In the genomic region with DNA sequence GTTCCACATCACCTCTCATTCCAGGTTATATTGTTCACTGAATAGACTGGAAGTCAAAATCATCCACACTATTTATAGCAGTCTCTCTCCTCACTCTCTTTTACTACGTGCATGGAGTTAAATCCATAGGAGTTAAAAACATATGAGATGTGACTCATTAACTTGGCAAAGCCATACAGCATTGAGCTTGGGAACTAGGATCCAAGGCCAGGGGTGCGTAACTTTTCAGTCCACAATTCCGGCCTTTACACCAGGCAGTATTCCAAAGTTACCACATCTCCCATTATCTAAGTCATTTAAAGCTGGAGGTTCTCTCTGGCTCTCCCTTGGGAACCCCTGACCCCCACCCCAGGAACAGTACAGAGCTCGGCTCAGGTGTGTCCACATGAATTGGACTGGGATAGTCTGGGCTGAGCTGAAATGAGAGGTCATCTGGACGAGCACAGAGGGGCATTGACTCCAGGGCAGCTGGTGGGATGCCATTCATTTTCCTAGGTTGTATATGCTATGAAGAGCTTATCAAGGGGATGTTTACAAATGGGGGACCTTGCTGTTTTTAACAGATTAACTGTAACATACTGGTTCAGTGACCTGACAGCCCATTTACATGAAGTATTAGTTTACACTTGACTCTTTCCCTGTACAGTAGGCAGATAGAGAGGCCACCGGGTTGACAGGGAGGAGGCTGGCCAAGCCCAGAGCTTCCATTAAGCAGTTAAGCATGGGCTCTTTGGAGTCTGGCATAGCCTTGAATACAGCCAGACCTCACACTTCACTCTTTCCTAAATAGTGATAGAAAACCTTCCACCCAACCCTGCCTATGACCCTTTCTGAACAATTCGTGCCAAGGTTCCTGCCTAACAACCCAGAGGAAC, we compare ENCODE assay signal across 1 cellular context.
TF ChIP-seq lines count a peak whose summit lies in the region.

No MANE protein-coding gene starts in this region.

TF ChIP-seq in H1, 55 proteins besides CTCF, POLR2A, EP300 and RAD21 (continued from another document):
- TF ChIP-seq, protein P1, sequence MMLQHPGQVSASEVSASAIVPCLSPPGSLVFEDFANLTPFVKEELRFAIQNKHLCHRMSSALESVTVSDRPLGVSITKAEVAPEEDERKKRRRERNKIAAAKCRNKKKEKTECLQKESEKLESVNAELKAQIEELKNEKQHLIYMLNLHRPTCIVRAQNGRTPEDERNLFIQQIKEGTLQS (IDR thresholded peaks at IDR 0.05; ENCODE audit: insufficient read depth, low read depth, low read length) = no peak
